Comparison of ENCODE assay signal across 8 cellular contexts in the genomic region with DNA sequence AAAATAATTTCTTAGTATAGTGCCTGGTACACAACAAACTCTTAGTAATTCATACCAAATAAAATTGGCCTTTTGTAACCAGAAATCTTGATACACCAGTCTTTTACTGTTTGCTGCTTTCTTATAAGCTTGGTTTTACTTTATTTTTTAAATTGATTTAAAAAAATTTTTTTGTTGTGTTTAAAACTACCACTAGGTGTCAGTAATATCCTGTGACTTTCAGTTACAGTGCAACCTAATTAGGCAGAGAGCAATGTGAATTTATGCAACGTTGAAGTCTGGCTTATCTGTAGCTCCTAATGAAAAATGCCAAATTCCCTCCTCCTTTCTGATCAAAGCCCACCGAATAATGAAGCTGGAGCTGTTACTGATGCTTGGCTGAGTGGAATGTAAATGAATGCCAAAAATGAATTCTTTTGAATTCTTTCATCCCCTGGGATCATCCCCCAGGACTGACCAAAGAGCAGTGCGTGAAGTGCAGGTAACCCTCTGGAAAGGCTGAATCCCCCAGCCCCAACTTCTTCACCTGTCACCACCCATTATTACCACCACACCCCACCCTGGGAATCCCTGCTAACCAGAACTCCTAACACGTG. TPM values are rescaled to one million over a fixed set of nuclear protein-coding genes. Genes with fewer than 3 reads are reported as not detected.
DNase-seq lines count a peak whose midpoint lies in the region; ATAC-seq, FAIRE-seq and TF ChIP-seq lines count a peak whose summit lies in the region.

No MANE protein-coding gene starts in this region.

- peaks cover 9% of the 10 kb centered on the region for H3K36me3 ChIP-seq in mammary epithelial cell (ENCODE audit: insufficient read depth, low read length)

- dilution Hi-C loops in mammary epithelial cell (cut with HindIII; ENCODE audit: low sequenced_read_pairs), result no loop called here

- 34% methylated on average over 4 of the region's 4 CpGs for WGBS in mammary epithelial cell (ENCODE audit: low coverage, missing lambda C conversion rate)

- no peak for ATAC-seq in HG02840 (IDR thresholded peaks at IDR 0.05; ENCODE audit: low FRiP score, unreplicated experiment)
- ATAC-seq in HG03342 (IDR thresholded peaks at IDR 0.05; ENCODE audit: unreplicated experiment), result no peak

- H3K27me3 ChIP-seq in AG04450 (ENCODE audit: control insufficient read depth, insufficient read depth, low read length), result no peaks in the 10 kb centered on the region
- H3K27me3 ChIP-seq in mammary epithelial cell (ENCODE audit: insufficient read depth, low read length), result no peaks in the 10 kb centered on the region

- H3K79me2 ChIP-seq in mammary epithelial cell (ENCODE audit: insufficient read depth, low read length), result peaks cover 12% of the 10 kb centered on the region

- H3K4me1 ChIP-seq in mammary epithelial cell (ENCODE audit: insufficient read depth, low read length), result peaks cover 8% of the 10 kb centered on the region

- POLR2A ChIA-PET in AG04450 (lab: Yijun Ruan, JAX), result no interaction called here

- no peak for DNase-seq in AG04450 (ENCODE audit: low read depth, low spot score)
- no peak for DNase-seq in GM12892 (ENCODE audit: insufficient read length)
- peak; percentile 32 to 63 for DNase-seq in NCI-H446 (lab: John Stamatoyannopoulos, UW)
- peak; percentile 24 for DNase-seq in mammary epithelial cell
- peak; percentile 49 for DNase-seq in medulla oblongata (ENCODE audit: extremely low spot score)
- DNase-seq in cortex of kidney (lab: John Stamatoyannopoulos, UW), result no peak

- H3K27ac ChIP-seq in AG04450 (ENCODE audit: low read depth, low read length) (no peak overlapping the region), mammary epithelial cell (ENCODE audit: insufficient read depth, low read depth, low read length) (no peak overlapping the region)

- intact Hi-C loops in mammary epithelial cell (cut with micrococcal nuclease), result loop anchor here (1.0 to 10.0 kb wide), 5 partner anchors 81 to 606 kb away; a partner anchor contains a TSS

- no peaks in the 10 kb centered on the region for H4K20me1 ChIP-seq in mammary epithelial cell (ENCODE audit: insufficient read depth, low read length)

- TF ChIP-seq POLR2A in GM12892 (IDR thresholded peaks at IDR 0.05; ENCODE audit: low read depth, low read length), result no peak

- BruUV-seq in mammary epithelial cell (replicated peaks; lab: Mats Ljungman, UMichigan), result no TSS peak

- no peak overlapping the region for H3K4me2 ChIP-seq in mammary epithelial cell (ENCODE audit: insufficient read depth, low read depth, low read length)

- no peak overlapping the region for H2AFZ ChIP-seq in mammary epithelial cell (ENCODE audit: low read depth, low read length)

- FAIRE-seq in GM12892 (lab: Jason Lieb, UNC), result peak; percentile 9

- no peak overlapping the region for H3K9ac ChIP-seq in mammary epithelial cell (ENCODE audit: insufficient read depth, low read length)

- CTCF ChIA-PET in AG04450 (lab: Charles Lee) (interaction anchor here (0.6 to 6.2 kb wide), 64 partner anchors 8 to 749 kb away, joined by 3 to 61 read pairs (median 4); no protein-coding TSS in a partner anchor), mammary epithelial cell (lab: Charles Lee; ENCODE audit: low non-redundant PET) (interaction anchor here (0.6 to 1.0 kb wide), 7 partner anchors 90 to 642 kb away, joined by 3 to 11 read pairs (median 7); no protein-coding TSS in a partner anchor)

- peak; percentile 53 for TF ChIP-seq CTCF in AG04450 (IDR thresholded peaks at IDR 0.05; ENCODE audit: low read depth, low read length)
- peak; percentile 35 to 50 for TF ChIP-seq CTCF in mammary epithelial cell (conservative IDR thresholded peaks at IDR 0.05 in 1 of 2, IDR thresholded peaks at IDR 0.05 in 1 of 2; ENCODE audit: extremely low read depth in 1 of 2, insufficient read depth in 1 of 2, low read depth in 1 of 2, low read length in 2 of 2)

- H3K9me3 ChIP-seq in AG04450 (ENCODE audit: control insufficient read depth, insufficient read depth, low read length) (no peaks in the 10 kb centered on the region; the same call in 1 of the 2 replicates), mammary epithelial cell (replicated peaks; ENCODE audit: insufficient read depth, low read length) (no peaks in the 10 kb centered on the region)

- H3K4me3 ChIP-seq in AG04450 (ENCODE audit: low read depth, low read length), result no peak overlapping the region
- no peak overlapping the region for H3K4me3 ChIP-seq in mammary epithelial cell (replicated peaks in 1 of 3; ENCODE audit: insufficient read depth in 1 of 3, low read depth in 2 of 3, low read length in 3 of 3)

- in situ Hi-C loops in mammary epithelial cell (cut with MboI; ENCODE audit: low sequenced_read_pairs in 2 of 2), result loop anchor here (5.0 to 10.0 kb wide), 4 partner anchors 151 to 604 kb away; a partner anchor contains a TSS

RNA-seq across cellular contexts. Expression of a gene that starts 3.8 kb away (rescaled TPM):
- polyA plus RNA-seq in AG04450 (2011; rRNA removed) (9.8 and 11.4 TPM in 2 replicates), mammary epithelial cell (2.5 TPM)
- polyA minus RNA-seq in AG04450 (2011; rRNA and poly(A)+ RNA removed), result 9.9 and 10.9 TPM in 2 replicates
- 3.6 TPM for polyA plus RNA-seq in GM12892 (2012; ENCODE audit: missing spikeins)
- 10 to 100 TPM in 1 of 2 donors, 1 to 10 TPM in 1; 9.7 to 13.1 TPM for total RNA-seq in mammary epithelial cell
- 33.3 TPM for polyA minus RNA-seq in mammary epithelial cell

Comparison
In these comparisons a context has a peak if more than half of its experiments do, and no peak if none do; other contexts are left out.
1. DNase-seq: peak in NCI-H446 (2 of 2), mammary epithelial cell (single experiment) and medulla oblongata (single experiment); none in AG04450 (single experiment), GM12892 (single experiment) and cortex of kidney (single experiment).